ENCODE assay signal across 10 cellular contexts in genomic region chr14:99535448-99535847, GRCh38.
"Had no signal": no experiment of that assay in that cellular context is flagged by ENCODE, and none has a peak within 500 bp of the region (broad histone marks: within the 10 kb centered on the region; RNA-seq: fewer than 3 reads in every experiment).

No MANE protein-coding gene starts in this region.

- H3K4me3 Mint-ChIP-seq: activated T-helper 1 cell treated with anti-CD3 and anti-CD28 coated beads, Interleukin-12 subunit alpha, Interleukin-12 subunit beta, Interleukin-2, Interleukin-4 antibody, amounts not matched to agents 30 ng/mL and 10 ng/mL and 1 ng/mL, durations not matched to agents 14 hours and 24 hours and 36 hours; dendritic cell treated with granulocyte-macrophage colony-stimulating factor and Interleukin-4, amounts not matched to agents 40 ng/mL and 50 ng/mL, for 4 days; effector memory CD8-positive, alpha-beta T cell; naive thymus-derived CD8-positive, alpha-beta T cell had no signal

- DNase-seq: activated CD4-positive, alpha-beta T cell treated with anti-CD3 and anti-CD28 coated beads, Interleukin-2, amount 50 U/mL, for 1 hour; activated naive CD4-positive, alpha-beta T cell; aorta; effector memory CD8-positive, alpha-beta T cell; naive thymus-derived CD8-positive, alpha-beta T cell; SW 1271 had no signal

- H3K9me3 Mint-ChIP-seq: activated T-helper 1 cell treated with anti-CD3 and anti-CD28 coated beads, Interleukin-12 subunit alpha, Interleukin-12 subunit beta, Interleukin-2, Interleukin-4 antibody, amounts not matched to agents 30 ng/mL and 10 ng/mL and 1 ng/mL, durations not matched to agents 14 hours and 24 hours and 36 hours; dendritic cell treated with granulocyte-macrophage colony-stimulating factor and Interleukin-4, amounts not matched to agents 40 ng/mL and 50 ng/mL, for 4 days; effector memory CD8-positive, alpha-beta T cell; naive thymus-derived CD8-positive, alpha-beta T cell had no signal

- H3K27ac ChIP-seq: epithelial cell of prostate had no signal

- H3K36me3 Mint-ChIP-seq: naive thymus-derived CD8-positive, alpha-beta T cell had no signal

- ATAC-seq: effector memory CD8-positive, alpha-beta T cell; naive thymus-derived CD8-positive, alpha-beta T cell had no signal

- H3K27ac Mint-ChIP-seq: activated T-helper 1 cell treated with anti-CD3 and anti-CD28 coated beads, Interleukin-12 subunit alpha, Interleukin-12 subunit beta, Interleukin-2, Interleukin-4 antibody, amounts not matched to agents 30 ng/mL and 10 ng/mL and 1 ng/mL, durations not matched to agents 14 hours and 24 hours and 36 hours; dendritic cell treated with granulocyte-macrophage colony-stimulating factor and Interleukin-4, amounts not matched to agents 40 ng/mL and 50 ng/mL, for 4 days; effector memory CD8-positive, alpha-beta T cell; naive thymus-derived CD8-positive, alpha-beta T cell; progenitor cell of endocrine pancreas had no signal

- H3K4me1 Mint-ChIP-seq: naive thymus-derived CD8-positive, alpha-beta T cell had no signal

- H3K27me3 Mint-ChIP-seq: dendritic cell treated with granulocyte-macrophage colony-stimulating factor and Interleukin-4, amounts not matched to agents 40 ng/mL and 50 ng/mL, for 4 days; effector memory CD8-positive, alpha-beta T cell; naive thymus-derived CD8-positive, alpha-beta T cell; progenitor cell of endocrine pancreas had no signal
